Comparison of ENCODE assay signal across 9 cellular contexts in genomic region chr2:14633031-14633430, GRCh38. TPM values are rescaled to one million over a fixed set of nuclear protein-coding genes. Genes with fewer than 3 reads are reported as not detected.
DNase-seq lines count a peak whose midpoint lies in the region; ATAC-seq and TF ChIP-seq lines count a peak whose summit lies in the region.
"Had no signal": no experiment of that assay in that cellular context is flagged by ENCODE, and none has a peak within 500 bp of the region (broad histone marks: within the 10 kb centered on the region; RNA-seq: fewer than 3 reads in every experiment).

No MANE protein-coding gene starts in this region.

- H3K4me1 ChIP-seq in tibial artery, result peaks cover 0 to 44% (median 29%) of the 10 kb centered on the region in 4 donors

- no peak overlapping the region for H3K4me3 Mint-ChIP-seq in activated CD4-positive, alpha-beta T cell treated with anti-CD3 and anti-CD28 coated beads, Interleukin-2, amount 10 ng/mL, durations not matched to agents 24 days and 14 days
- H3K4me3 Mint-ChIP-seq in CD4-positive, alpha-beta T cell, result no peak overlapping the region
- H3K4me3 Mint-ChIP-seq: central memory CD8-positive, alpha-beta T cell had no signal

- POLR2A ChIA-PET in CD4-positive, alpha-beta T cell (lab: Charles Lee), result no interaction called here

- H3K27me3 Mint-ChIP-seq in activated CD4-positive, alpha-beta T cell treated with anti-CD3 and anti-CD28 coated beads, Interleukin-2, amount 10 ng/mL, durations not matched to agents 24 days and 14 days, result peaks cover 52% of the 10 kb centered on the region
- H3K27me3 Mint-ChIP-seq in CD4-positive, alpha-beta T cell, result peaks cover 72% of the 10 kb centered on the region

- H3K27me3 ChIP-seq in tibial artery, result peaks cover 0 to 47% of the 10 kb centered on the region in 2 donors
- H3K27me3 ChIP-seq in CD4-positive, alpha-beta T cell (ENCODE audit: control insufficient read depth, insufficient read depth, low read length), result peaks cover 69% of the 10 kb centered on the region

- H3K36me3 ChIP-seq in tibial artery, result no peaks in the 10 kb centered on the region

- no peak overlapping the region for H3K27ac ChIP-seq in tibial artery
- H3K27ac ChIP-seq in CD4-positive, alpha-beta T cell (ENCODE audit: low read depth, low read length), result no peak overlapping the region

- no peaks in the 10 kb centered on the region for H3K36me3 Mint-ChIP-seq in activated CD4-positive, alpha-beta T cell treated with anti-CD3 and anti-CD28 coated beads, Interleukin-2, amount 10 ng/mL, durations not matched to agents 24 days and 14 days (ENCODE audit: low read depth)
- no peaks in the 10 kb centered on the region for H3K36me3 Mint-ChIP-seq in CD4-positive, alpha-beta T cell (ENCODE audit: low read depth)

- no peak overlapping the region for H3K27ac Mint-ChIP-seq in activated CD4-positive, alpha-beta T cell treated with anti-CD3 and anti-CD28 coated beads, Interleukin-2, amount 10 ng/mL, durations not matched to agents 24 days and 14 days
- H3K27ac Mint-ChIP-seq in CD4-positive, alpha-beta T cell, result no peak overlapping the region

- H3K4me3 ChIP-seq in astrocyte of the spinal cord (ENCODE audit: low read depth, low read length) (peak overlapping the region; percentile 55), tibial artery (peak overlapping the region; percentile 46 to 49)

- in situ Hi-C loops in astrocyte of the spinal cord (cut with HindIII; ENCODE audit: low sequenced_read_pairs), result no loop called here

- TF ChIP-seq CTCF in astrocyte of the spinal cord (IDR thresholded peaks at IDR 0.05; ENCODE audit: low read depth, low read length), result no peak
- TF ChIP-seq CTCF in tibial artery (IDR thresholded peaks at IDR 0.05), result no peak
- TF ChIP-seq CTCF in CD4-positive, alpha-beta T cell (IDR thresholded peaks at IDR 0.05), result no peak

- CTCF ChIA-PET in CD4-positive, alpha-beta T cell (lab: Charles Lee), result no interaction called here

- intact Hi-C loops in activated CD4-positive, alpha-beta T cell treated with anti-CD3 and anti-CD28 coated beads, Interleukin-2, amount 10 ng/mL, durations not matched to agents 24 days and 14 days (cut with micrococcal nuclease), result no loop called here
- intact Hi-C loops in left colon (cut with DNase I, micrococcal nuclease), result no loop called here
- intact Hi-C loops in tibial artery (cut with DNase I; ENCODE audit: low total_unique reads), result no loop called here
- intact Hi-C loops in CD4-positive, alpha-beta T cell (cut with DNase I, micrococcal nuclease), result no loop called here

- H3K9me3 Mint-ChIP-seq in activated CD4-positive, alpha-beta T cell treated with anti-CD3 and anti-CD28 coated beads, Interleukin-2, amount 10 ng/mL, durations not matched to agents 24 days and 14 days, result no peaks in the 10 kb centered on the region
- H3K9me3 Mint-ChIP-seq in CD4-positive, alpha-beta T cell, result no peaks in the 10 kb centered on the region

- peak; percentile 2 for DNase-seq in activated CD4-positive, alpha-beta T cell treated with anti-CD3 and anti-CD28 coated beads for 48 hours
- DNase-seq in activated CD4-positive, alpha-beta T cell treated with anti-CD3 and anti-CD28 coated beads, Interleukin-2, amount 10 ng/mL, durations not matched to agents 24 days and 14 days, result no peak
- DNase-seq in astrocyte of the spinal cord (ENCODE audit: low read depth, low spot score) (no peak), left colon (peak in 1 of 2 donors; percentile 51), tibial artery (no peak)
- no peak for DNase-seq in CD4-positive, alpha-beta T cell
- DNase-seq in stimulated activated CD4-positive, alpha-beta T cell treated with anti-CD3 and anti-CD28 coated beads, Interleukin-4, amount 100 ng/mL, for 1 hour, result no peak
- DNase-seq in stimulated activated naive CD8-positive, alpha-beta T cell treated with anti-CD3 and anti-CD28 coated beads, Interleukin-15, Interleukin-2, amounts not matched to agents 100 U/mL and 50 U/mL, for 24 hours, result no peak

- peak; percentile 30 for ATAC-seq in left colon
- no peak for ATAC-seq in CD4-positive, alpha-beta T cell (ENCODE audit: poor library complexity)
- ATAC-seq in stimulated activated naive CD8-positive, alpha-beta T cell treated with anti-CD3 and anti-CD28 coated beads, Interleukin-15, Interleukin-2, amounts not matched to agents 100 U/mL and 50 U/mL, for 24 hours, result no peak

- H3K9me3 ChIP-seq in tibial artery, result no peaks in the 10 kb centered on the region
- no peaks in the 10 kb centered on the region for H3K9me3 ChIP-seq in CD4-positive, alpha-beta T cell (ENCODE audit: control insufficient read depth, low read length)

- no peaks in the 10 kb centered on the region for H3K4me1 Mint-ChIP-seq in activated CD4-positive, alpha-beta T cell treated with anti-CD3 and anti-CD28 coated beads, Interleukin-2, amount 10 ng/mL, durations not matched to agents 24 days and 14 days
- peaks cover 4% of the 10 kb centered on the region for H3K4me1 Mint-ChIP-seq in CD4-positive, alpha-beta T cell (ENCODE audit: low read depth)
- H3K4me1 Mint-ChIP-seq: central memory CD8-positive, alpha-beta T cell had no signal

RNA-seq across cellular contexts. Expression of gene LRATD1, which starts 0.5 kb away (rescaled TPM):
- total RNA-seq in activated CD4-positive, alpha-beta T cell treated with anti-CD3 and anti-CD28 coated beads, Interleukin-2, amount 10 ng/mL, durations not matched to agents 24 days and 14 days, result not detected in 2 replicates
- total RNA-seq in left colon, result 100 to 1,000 TPM; 136 to 160 TPM
- total RNA-seq in CD4-positive, alpha-beta T cell, result not detected

Comparison
In these comparisons a context has a peak if more than half of its experiments do, and no peak if none do; other contexts are left out.
1. RNA of gene LRATD1, which starts 0.5 kb away (total RNA-seq): 136 to 160 TPM in left colon; not detected in activated CD4-positive, alpha-beta T cell treated with anti-CD3 and anti-CD28 coated beads, Interleukin-2, amount 10 ng/mL, durations not matched to agents 24 days and 14 days and not detected in CD4-positive, alpha-beta T cell; every median in the first group is over 100 times any median in the second.